8 cellular contexts compared by ENCODE assay signal in the genomic region with DNA sequence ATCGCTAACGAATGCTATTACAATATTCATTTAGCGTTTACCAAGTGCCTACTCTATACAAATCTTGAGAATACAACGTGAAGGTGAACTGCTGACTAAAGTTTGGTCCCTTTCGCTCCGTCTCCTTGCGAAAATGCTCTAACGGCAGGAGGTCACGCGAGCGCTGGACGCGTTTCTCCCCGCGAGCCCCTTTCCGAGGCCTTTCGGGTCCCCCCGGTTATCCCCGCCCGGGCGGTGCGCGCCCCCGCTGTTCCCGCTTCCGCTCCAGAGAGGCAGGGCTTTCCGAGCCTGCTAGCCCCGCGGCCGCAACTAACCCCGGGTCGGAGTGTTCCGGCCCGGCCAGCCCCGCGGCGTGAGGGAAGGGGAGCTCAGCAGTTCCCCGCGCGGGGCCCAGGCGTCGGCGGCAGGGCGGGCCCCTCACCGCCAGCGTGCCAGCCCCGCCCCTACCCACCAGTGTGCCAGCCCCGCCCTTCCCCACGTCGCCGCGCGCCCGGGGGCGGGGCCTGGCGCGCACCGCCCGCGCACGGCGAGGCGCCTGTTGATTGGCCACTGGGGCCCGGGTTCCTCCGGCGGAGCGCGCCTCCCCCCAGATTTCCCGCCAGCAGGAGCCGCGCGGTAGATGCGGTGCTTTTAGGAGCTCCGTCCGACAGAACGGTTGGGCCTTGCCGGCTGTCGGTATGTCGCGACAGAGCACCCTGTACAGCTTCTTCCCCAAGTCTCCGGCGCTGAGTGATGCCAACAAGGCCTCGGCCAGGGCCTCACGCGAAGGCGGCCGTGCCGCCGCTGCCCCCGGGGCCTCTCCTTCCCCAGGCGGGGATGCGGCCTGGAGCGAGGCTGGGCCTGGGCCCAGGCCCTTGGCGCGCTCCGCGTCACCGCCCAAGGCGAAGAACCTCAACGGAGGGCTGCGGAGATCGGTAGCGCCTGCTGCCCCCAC.
DNase-seq lines count a peak whose midpoint lies in the region; ATAC-seq and TF ChIP-seq lines count a peak whose summit lies in the region.

A gene with protein sequence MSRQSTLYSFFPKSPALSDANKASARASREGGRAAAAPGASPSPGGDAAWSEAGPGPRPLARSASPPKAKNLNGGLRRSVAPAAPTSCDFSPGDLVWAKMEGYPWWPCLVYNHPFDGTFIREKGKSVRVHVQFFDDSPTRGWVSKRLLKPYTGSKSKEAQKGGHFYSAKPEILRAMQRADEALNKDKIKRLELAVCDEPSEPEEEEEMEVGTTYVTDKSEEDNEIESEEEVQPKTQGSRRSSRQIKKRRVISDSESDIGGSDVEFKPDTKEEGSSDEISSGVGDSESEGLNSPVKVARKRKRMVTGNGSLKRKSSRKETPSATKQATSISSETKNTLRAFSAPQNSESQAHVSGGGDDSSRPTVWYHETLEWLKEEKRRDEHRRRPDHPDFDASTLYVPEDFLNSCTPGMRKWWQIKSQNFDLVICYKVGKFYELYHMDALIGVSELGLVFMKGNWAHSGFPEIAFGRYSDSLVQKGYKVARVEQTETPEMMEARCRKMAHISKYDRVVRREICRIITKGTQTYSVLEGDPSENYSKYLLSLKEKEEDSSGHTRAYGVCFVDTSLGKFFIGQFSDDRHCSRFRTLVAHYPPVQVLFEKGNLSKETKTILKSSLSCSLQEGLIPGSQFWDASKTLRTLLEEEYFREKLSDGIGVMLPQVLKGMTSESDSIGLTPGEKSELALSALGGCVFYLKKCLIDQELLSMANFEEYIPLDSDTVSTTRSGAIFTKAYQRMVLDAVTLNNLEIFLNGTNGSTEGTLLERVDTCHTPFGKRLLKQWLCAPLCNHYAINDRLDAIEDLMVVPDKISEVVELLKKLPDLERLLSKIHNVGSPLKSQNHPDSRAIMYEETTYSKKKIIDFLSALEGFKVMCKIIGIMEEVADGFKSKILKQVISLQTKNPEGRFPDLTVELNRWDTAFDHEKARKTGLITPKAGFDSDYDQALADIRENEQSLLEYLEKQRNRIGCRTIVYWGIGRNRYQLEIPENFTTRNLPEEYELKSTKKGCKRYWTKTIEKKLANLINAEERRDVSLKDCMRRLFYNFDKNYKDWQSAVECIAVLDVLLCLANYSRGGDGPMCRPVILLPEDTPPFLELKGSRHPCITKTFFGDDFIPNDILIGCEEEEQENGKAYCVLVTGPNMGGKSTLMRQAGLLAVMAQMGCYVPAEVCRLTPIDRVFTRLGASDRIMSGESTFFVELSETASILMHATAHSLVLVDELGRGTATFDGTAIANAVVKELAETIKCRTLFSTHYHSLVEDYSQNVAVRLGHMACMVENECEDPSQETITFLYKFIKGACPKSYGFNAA (N-terminal part only) (plus strand): TSS at position 589 of the 934 bp plus-strand sequence. CDS start 89 bp downstream, at position 678.

- TF ChIP-seq CTCF in AG09309 (IDR thresholded peaks at IDR 0.05; ENCODE audit: control insufficient read depth, insufficient read depth, low read depth, low read length, missing control alignments): no peak

- H3K4me3 ChIP-seq in AG09309 (ENCODE audit: control insufficient read depth, low read depth, low read length): peak within 1 kb of the TSS; percentile 79

- peak; percentile 84 for ATAC-seq in GM19023 (IDR thresholded peaks at IDR 0.05; ENCODE audit: unreplicated experiment)
- peak; percentile 82 for ATAC-seq in HG03196 (IDR thresholded peaks at IDR 0.05; ENCODE audit: unreplicated experiment)

- DNase-seq in AG09309 (ENCODE audit: low read depth): peak; percentile 32
- peak; percentile 86 for DNase-seq in NCI-H226
- peak; percentile 72 to 81 (median 76) for DNase-seq in activated CD4-positive, CD25-positive, alpha-beta regulatory T cell (lab: John Stamatoyannopoulos, UW)
- peak; percentile 92 for DNase-seq in central memory CD4-positive, alpha-beta T cell
- peak; percentile 94 for DNase-seq in islet precursor cell
- peak; percentile 70 to 86 (median 79) for DNase-seq in stimulated activated CD4-positive, alpha-beta T cell treated with anti-CD3 and anti-CD28 coated beads, Interleukin-12 subunit alpha, Interleukin-12 subunit beta, amount 100 ng/mL, for 48 hours (ENCODE audit: low read depth in 2 of 3, low spot score in 1 of 3)

Comparison
In these comparisons a context has a peak if more than half of its experiments do, and no peak if none do; other contexts are left out.
1. Peak in every context shown above with its lines: DNase-seq, ATAC-seq and H3K4me3 ChIP-seq.
2. DNase-seq: peak in every context shown above with its lines; median percentile 94 in islet precursor cell; 92 in central memory CD4-positive, alpha-beta T cell; 86 in NCI-H226; 79 in stimulated activated CD4-positive, alpha-beta T cell treated with anti-CD3 and anti-CD28 coated beads, Interleukin-12 subunit alpha, Interleukin-12 subunit beta, amount 100 ng/mL, for 48 hours; 76 in activated CD4-positive, CD25-positive, alpha-beta regulatory T cell; 32 in AG09309.